Comparison of ENCODE assay signal across 28 cellular contexts in genomic region chr1:237013608-237014007, GRCh38. TPM values are rescaled to one million over a fixed set of nuclear protein-coding genes. Genes with fewer than 3 reads are reported as not detected.
DNase-seq lines count a peak whose midpoint lies in the region; ATAC-seq and TF ChIP-seq lines count a peak whose summit lies in the region.
"Had no signal": no experiment of that assay in that cellular context is flagged by ENCODE, and none has a peak within 500 bp of the region (broad histone marks: within the 10 kb centered on the region; RNA-seq: fewer than 3 reads in every experiment).

No MANE protein-coding gene starts in this region.

- intact Hi-C loops in left lung (cut with DNase I) = no loop called here

- in situ Hi-C loops in Caki2 (cut with HindIII; ENCODE audit: low pct_unique_long_range_greater_than_20kb, low sequenced_read_pairs) = no loop called here
- in situ Hi-C loops in astrocyte of the spinal cord (cut with HindIII; ENCODE audit: low sequenced_read_pairs) = no loop called here

- H3K27ac ChIP-seq in left lung (peak overlapping the region; percentile 54 to 67), stomach smooth muscle (ENCODE audit: low read length) (peak overlapping the region; percentile 91)
- H3K27ac ChIP-seq: PC-9, psoas muscle, suprapubic skin, vagina had no signal

- peaks cover 13% of the 10 kb centered on the region for H3K27me3 Mint-ChIP-seq in T-helper 17 cell
- H3K27me3 Mint-ChIP-seq: naive B cell; stimulated activated naive B cell treated with anti-CD40 and anti-IgM and Interleukin-4, amounts not matched to agents 10 μg/mL and 1 μg/mL and 100 μg/mL, for 72 hours had no signal

- TF ChIP-seq CTCF in astrocyte of the spinal cord (IDR thresholded peaks at IDR 0.05; ENCODE audit: low read depth, low read length) = no peak
- no peak for TF ChIP-seq CTCF in left lung (IDR thresholded peaks at IDR 0.05)
- no peak for TF ChIP-seq CTCF in GM10248 (IDR thresholded peaks at IDR 0.05; ENCODE audit: control extremely low read depth, extremely low read depth, low read depth, missing control alignments)

- no peak overlapping the region for H3K9ac ChIP-seq in stomach smooth muscle (ENCODE audit: low read length in 2 of 2)

- H3K36me3 ChIP-seq in left lung (no peaks in the 10 kb centered on the region), stomach smooth muscle (ENCODE audit: control insufficient read depth in 2 of 2, insufficient read depth in 2 of 2, low read length in 2 of 2) (no peaks in the 10 kb centered on the region)
- H3K36me3 ChIP-seq: brain microvascular endothelial cell, suprapubic skin, vagina had no signal

- no peaks in the 10 kb centered on the region for H3K4me1 Mint-ChIP-seq in T-helper 17 cell
- H3K4me1 Mint-ChIP-seq: immature natural killer cell; naive B cell; stimulated activated naive B cell treated with anti-CD40 and anti-IgM and Interleukin-4, amounts not matched to agents 10 μg/mL and 1 μg/mL and 100 μg/mL, for 72 hours had no signal

- H3K4me1 ChIP-seq in left lung (peaks cover 0 to 6% of the 10 kb centered on the region in 2 donors), stomach smooth muscle (ENCODE audit: control insufficient read depth, insufficient read depth, low read length) (peaks cover 25% of the 10 kb centered on the region)
- H3K4me1 ChIP-seq: psoas muscle, suprapubic skin, vagina had no signal

- H3K9me3 ChIP-seq in left lung (no peaks in the 10 kb centered on the region), stomach smooth muscle (ENCODE audit: control insufficient read depth in 2 of 2, low read length in 2 of 2) (no peaks in the 10 kb centered on the region), T-helper 17 cell (ENCODE audit: control insufficient read depth, low read length, poor library complexity, severe bottlenecking) (no peaks in the 10 kb centered on the region)
- H3K9me3 ChIP-seq: psoas muscle, suprapubic skin, vagina had no signal

- no peak overlapping the region for H3K27ac Mint-ChIP-seq in T-helper 17 cell
- H3K27ac Mint-ChIP-seq: immature natural killer cell; naive B cell; stimulated activated naive B cell treated with anti-CD40 and anti-IgM and Interleukin-4, amounts not matched to agents 10 μg/mL and 1 μg/mL and 100 μg/mL, for 72 hours had no signal

- CTCF ChIA-PET in GM10248 (lab: Yijun Ruan, JAX) = no interaction called here

- H3K27me3 ChIP-seq in left lung (no peaks in the 10 kb centered on the region), stomach smooth muscle (ENCODE audit: control insufficient read depth in 1 of 2, insufficient read depth in 2 of 2, low read length in 2 of 2) (no peaks in the 10 kb centered on the region)
- H3K27me3 ChIP-seq: brain microvascular endothelial cell, suprapubic skin, vagina had no signal

- no peak overlapping the region for H3K4me3 ChIP-seq in astrocyte of the spinal cord (ENCODE audit: low read depth, low read length)
- H3K4me3 ChIP-seq in left lung = no peak overlapping the region
- H3K4me3 ChIP-seq in stomach smooth muscle (ENCODE audit: low read length in 2 of 2) = peak overlapping the region in 1 of 2 donors; percentile 60
- H3K4me3 ChIP-seq: PC-9, psoas muscle, suprapubic skin, vagina had no signal

- POLR2A ChIA-PET in GM10248 (lab: Yijun Ruan, JAX) = no interaction called here

- H3K4me3 Mint-ChIP-seq in T-helper 17 cell = no peak overlapping the region
- H3K4me3 Mint-ChIP-seq: immature natural killer cell; naive B cell; stimulated activated naive B cell treated with anti-CD40 and anti-IgM and Interleukin-4, amounts not matched to agents 10 μg/mL and 1 μg/mL and 100 μg/mL, for 72 hours had no signal

- DNase-seq in Caki2 (ENCODE audit: low read depth) = peak; percentile 17
- peak; percentile 27 for DNase-seq in astrocyte of the spinal cord (ENCODE audit: low read depth, low spot score)
- DNase-seq in left lung = no peak
- DNase-seq in GM10248 (ENCODE audit: extremely low spot score) = no peak
- DNase-seq in activated T-cell treated with anti-CD3 and anti-CD28 coated beads for 4 hours = no peak
- no peak for DNase-seq in T-helper 17 cell
- DNase-seq: activated T-cell treated with anti-CD3 and anti-CD28 coated beads, Interleukin-2, amount 50 U/mL, for 48 hours; DND-41; immature natural killer cell; MV-4-11; naive B cell; NCI-H1436 treated with DMSO at 0.1 percent for 48 hours; NCI-H2107; PC-9; psoas muscle; stimulated activated naive B cell treated with anti-CD40 and anti-IgM and Interleukin-4, amounts not matched to agents 10 μg/mL and 1 μg/mL and 100 μg/mL, for 72 hours; T-helper 2 cell had no signal

- ATAC-seq in left lung = no peak
- no peak for ATAC-seq in T-helper 17 cell
- ATAC-seq: HCT116; psoas muscle; SK-N-SH treated with all-trans-retinoic acid at 6 μM for 48 hours; stimulated activated naive B cell treated with anti-CD40 and anti-IgM and Interleukin-4, amounts not matched to agents 10 μg/mL and 1 μg/mL and 100 μg/mL, for 72 hours had no signal

- no peaks in the 10 kb centered on the region for H3K36me3 Mint-ChIP-seq in T-helper 17 cell (ENCODE audit: low read depth)
- H3K36me3 Mint-ChIP-seq: immature natural killer cell; naive B cell; stimulated activated naive B cell treated with anti-CD40 and anti-IgM and Interleukin-4, amounts not matched to agents 10 μg/mL and 1 μg/mL and 100 μg/mL, for 72 hours had no signal

RNA-seq across cellular contexts. Expression of gene MT1HL1, which starts 9.4 kb away (rescaled TPM):
- total RNA-seq in Caki2 (2014; rRNA removed; shearing (Covaris generic); ENCODE audit: low replicate concordance) = not detected in 2 replicates
- total RNA-seq in left lung = not detected
- total RNA-seq in T-helper 17 cell = not detected
- total RNA-seq: endothelial cell of umbilical vein, left colon, LHCN-M2, mesenteric fat pad, PC-9, psoas muscle, skeletal muscle tissue, suprapubic skin, vagina had no signal

RNA-seq across cellular contexts. Expression of gene RYR2, which starts 28.4 kb away (rescaled TPM):
- 0.98 and 1.0 TPM in 2 replicates for total RNA-seq in Caki2 (2014; rRNA removed; shearing (Covaris generic); ENCODE audit: low replicate concordance)
- total RNA-seq in left lung = 10 to 100 TPM in 1 of 2 donors, 1 to 10 TPM in 1; 4.7 to 10.3 TPM
- under 1 TPM; 0.05 to 0.39 TPM for total RNA-seq in T-helper 17 cell
- total RNA-seq: endothelial cell of umbilical vein, PC-9 had no signal

Comparison
In these comparisons a context has a peak if more than half of its experiments do, and no peak if none do; other contexts are left out.
1. DNase-seq: peak in Caki2 (single experiment) and astrocyte of the spinal cord (single experiment); none in left lung (0 of 2), GM10248 (single experiment), activated T-cell treated with anti-CD3 and anti-CD28 coated beads for 4 hours (single experiment) and T-helper 17 cell (0 of 3).